Comparison of ENCODE assay signal across 7 cellular contexts in genomic region chr9:74975538-74975937, GRCh38.
"Had no signal": no experiment of that assay in that cellular context is flagged by ENCODE, and none has a peak within 500 bp of the region (broad histone marks: within the 10 kb centered on the region; RNA-seq: fewer than 3 reads in every experiment).

No MANE protein-coding gene starts in this region.

- H3K4me3 ChIP-seq: HAP-1 had no signal

- H3K9me3 ChIP-seq: HAP-1 had no signal

- ATAC-seq: HCT116 had no signal

- FAIRE-seq: HTR-8/SVneo had no signal

- H3K27me3 Mint-ChIP-seq: IgD-negative memory B cell had no signal

- H3K4me3 Mint-ChIP-seq: IgD-negative memory B cell had no signal

- DNase-seq: GOT3, H7, KG1 had no signal

- H3K36me3 ChIP-seq: HAP-1 had no signal
